Comparison of ENCODE assay signal across 29 cellular contexts in genomic region chr19:8086849-8087248, GRCh38. TPM values are rescaled to one million over a fixed set of nuclear protein-coding genes. Genes with fewer than 3 reads are reported as not detected.
"Had no signal": no experiment of that assay in that cellular context is flagged by ENCODE, and none has a peak within 500 bp of the region (broad histone marks: within the 10 kb centered on the region; RNA-seq: fewer than 3 reads in every experiment).

No MANE protein-coding gene starts in this region.

- H3K27me3 ChIP-seq: hepatocyte, neural progenitor cell, ovary, upper lobe of right lung had no signal

- FAIRE-seq: urothelium cell line had no signal

- ATAC-seq: naive thymus-derived CD4-positive, alpha-beta T cell; sciatic nerve; stimulated activated naive B cell treated with anti-CD40 and anti-IgM and Interleukin-4, amounts not matched to agents 10 μg/mL and 1 μg/mL and 100 μg/mL, for 72 hours; stimulated activated naive CD8-positive, alpha-beta T cell treated with anti-CD3 and anti-CD28 coated beads, Interleukin-15, Interleukin-2, amounts not matched to agents 100 U/mL and 50 U/mL, for 24 hours had no signal

- H3K4me1 Mint-ChIP-seq: stimulated activated naive B cell treated with anti-CD40 and anti-IgM and Interleukin-4, amounts not matched to agents 10 μg/mL and 1 μg/mL and 100 μg/mL, for 72 hours had no signal

- H3K36me3 Mint-ChIP-seq: stimulated activated naive B cell treated with anti-CD40 and anti-IgM and Interleukin-4, amounts not matched to agents 10 μg/mL and 1 μg/mL and 100 μg/mL, for 72 hours had no signal

- H3K79me2 ChIP-seq: hepatocyte had no signal

- H3K4me1 ChIP-seq: left ventricle myocardium inferior, prostate gland, stomach, suprapubic skin, tibial artery, upper lobe of right lung had no signal

- H3K4me3 ChIP-seq: hepatocyte, left ventricle myocardium inferior, lung, mucosa of descending colon, neural progenitor cell, ovary, prostate gland, skin epidermis, stomach, suprapubic skin, thoracic aorta, tibial artery, upper lobe of right lung had no signal

- H2AFZ ChIP-seq: hepatocyte, neural progenitor cell had no signal

- H3K4me3 Mint-ChIP-seq: naive thymus-derived CD4-positive, alpha-beta T cell; nephron progenitor cell; neural progenitor cell; stimulated activated naive B cell treated with anti-CD40 and anti-IgM and Interleukin-4, amounts not matched to agents 10 μg/mL and 1 μg/mL and 100 μg/mL, for 72 hours had no signal

- DNase-seq: islet precursor cell; left ventricle myocardium inferior; midbrain; naive thymus-derived CD4-positive, alpha-beta T cell; ovary; right cardiac atrium; stimulated activated CD4-positive, alpha-beta T cell treated with anti-CD3 and anti-CD28 coated beads, Interleukin-12 subunit alpha, Interleukin-12 subunit beta, amount 100 ng/mL, for 4 hours; stimulated activated CD4-positive, alpha-beta T cell treated with anti-CD3 and anti-CD28 coated beads, Interleukin-4, amount 100 ng/mL, for 1 hour; stimulated activated naive B cell treated with anti-CD40 and anti-IgM and Interleukin-4, amounts not matched to agents 10 μg/mL and 1 μg/mL and 100 μg/mL, for 72 hours; stimulated activated naive CD8-positive, alpha-beta T cell treated with anti-CD3 and anti-CD28 coated beads, Interleukin-15, Interleukin-2, amounts not matched to agents 100 U/mL and 50 U/mL, for 24 hours; stomach; tibial artery; trophoblast cell; upper lobe of right lung had no signal

- H3K27ac ChIP-seq: hepatocyte, left ventricle myocardium inferior, neural progenitor cell, ovary, prostate gland, skin epidermis, stomach, suprapubic skin, thoracic aorta, tibial artery, upper lobe of right lung had no signal

- H3K27ac Mint-ChIP-seq: naive thymus-derived CD4-positive, alpha-beta T cell; nephron progenitor cell; neural progenitor cell; stimulated activated naive B cell treated with anti-CD40 and anti-IgM and Interleukin-4, amounts not matched to agents 10 μg/mL and 1 μg/mL and 100 μg/mL, for 72 hours had no signal

- H3K9me3 Mint-ChIP-seq: nephron progenitor cell, neural progenitor cell had no signal

- H3K4me2 ChIP-seq: hepatocyte, neural progenitor cell had no signal

- H3K9me3 ChIP-seq: left ventricle myocardium inferior, mucosa of descending colon, ovary, prostate gland, suprapubic skin, thoracic aorta, upper lobe of right lung had no signal

- H3K36me3 ChIP-seq: left ventricle myocardium inferior, ovary, prostate gland, stomach, suprapubic skin, thoracic aorta, tibial artery, upper lobe of right lung had no signal

- H3K9ac ChIP-seq: neural progenitor cell had no signal

RNA-seq across cellular contexts. Expression of gene CCL25, which starts 34.3 kb away (rescaled TPM):
- total RNA-seq: hepatocyte, kidney epithelial cell, left ventricle myocardium inferior, lung, mesenteric fat pad, mucosa of descending colon, myocyte, omental fat pad, ovary, prostate gland, right cardiac atrium, sciatic nerve, suprapubic skin, thoracic aorta, upper lobe of right lung had no signal
- polyA plus RNA-seq: hepatocyte; lung; naive thymus-derived CD4-positive, alpha-beta T cell; ovary; right cardiac atrium; stomach had no signal
